In genomic region chr7:911791-912480, GRCh38 we compare ENCODE assay signal across 16 cellular contexts.
"Had no signal": no experiment of that assay in that cellular context is flagged by ENCODE, and none has a peak within 500 bp of the region (broad histone marks: within the 10 kb centered on the region; RNA-seq: fewer than 3 reads in every experiment).

No MANE protein-coding gene starts in this region.

- H3K36me3 ChIP-seq: breast epithelium, esophagus squamous epithelium, prostate gland had no signal

- H3K4me3 ChIP-seq: breast epithelium, esophagus squamous epithelium, prostate gland, testis had no signal

- ATAC-seq: activated T-cell treated with anti-CD3 and anti-CD28 coated beads, Interleukin-2, amount 50 U/mL, for 4 hours; left ventricle myocardium superior had no signal

- H3K9me3 ChIP-seq: esophagus squamous epithelium, neutrophil, prostate gland, testis had no signal

- DNase-seq: activated CD4-positive, alpha-beta memory T cell treated with anti-CD3 and anti-CD28 coated beads for 36 hours; activated CD4-positive, CD25-positive, alpha-beta regulatory T cell treated with anti-CD3 and anti-CD28 coated beads, Interleukin-2, amount 50 U/mL, for 72 hours; activated effector memory CD4-positive, alpha-beta T cell treated with anti-CD3 and anti-CD28 coated beads, Interleukin-2, amount 50 U/mL, for 16 hours; activated T-cell treated with anti-CD3 and anti-CD28 coated beads, Interleukin-2, amount 50 U/mL, for 4 hours; aorta; esophagus squamous epithelium; foreskin fibroblast; islet precursor cell; left ventricle myocardium superior; stimulated activated CD4-positive, alpha-beta T cell treated with anti-CD3 and anti-CD28 coated beads, Interleukin-12 subunit alpha, Interleukin-12 subunit beta, amount 100 ng/mL, for 4 hours; stimulated activated naive CD4-positive, alpha-beta T cell; SW 1271; testis had no signal

- H3K4me1 ChIP-seq: breast epithelium, prostate gland had no signal

- H3K27ac ChIP-seq: breast epithelium, esophagus squamous epithelium, neutrophil, prostate gland, testis had no signal
